Comparison of ENCODE assay signal across 8 cellular contexts in the genomic region with DNA sequence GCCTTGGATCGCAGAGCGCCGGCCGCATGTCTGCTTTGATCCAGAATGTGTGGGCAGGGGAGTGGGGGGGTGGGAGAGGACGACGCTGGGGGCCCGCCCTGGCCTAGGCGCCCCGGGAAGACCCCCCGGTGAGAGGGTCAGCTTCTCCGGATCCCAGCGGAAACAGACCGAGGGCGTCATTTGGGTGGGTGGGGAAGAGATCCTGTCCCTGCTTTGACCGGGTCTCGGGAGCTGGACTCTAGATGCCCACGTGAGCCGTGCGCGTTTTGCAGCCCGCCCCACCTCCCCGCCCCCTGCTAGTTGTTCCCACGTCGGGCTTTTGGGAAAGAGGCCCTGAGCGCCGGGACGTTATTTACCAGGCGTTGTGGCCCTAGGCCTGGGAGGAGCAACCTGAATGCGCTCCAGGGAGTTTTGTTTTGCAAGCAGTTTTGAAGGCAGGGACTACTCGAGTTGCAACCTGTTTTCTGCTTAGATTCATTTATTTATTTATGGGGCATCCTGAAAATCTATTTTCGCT.
A peak's percentile ranks its signal among the peaks of the same experiment; 100 is the strongest.
DNase-seq lines count a peak whose midpoint lies in the region; ATAC-seq and TF ChIP-seq lines count a peak whose summit lies in the region.

No MANE protein-coding gene starts in this region.

- no peaks in the 10 kb centered on the region for H3K9me3 ChIP-seq in mucosa of rectum (ENCODE audit: control insufficient read depth in 2 of 2, low read length in 2 of 2)

- ATAC-seq in GM19467 (IDR thresholded peaks at IDR 0.05; ENCODE audit: unreplicated experiment), result no peak
- no peak for ATAC-seq in HG02571 (IDR thresholded peaks at IDR 0.05; ENCODE audit: unreplicated experiment)
- ATAC-seq in activated CD4-positive, CD25-positive, alpha-beta regulatory T cell treated with anti-CD3 and anti-CD28 coated beads, Interleukin-2, amount 50 U/mL, for 24 hours, result no peak

- peaks cover 5 to 11% of the 10 kb centered on the region in 2 donors for H3K27me3 ChIP-seq in mucosa of rectum (ENCODE audit: control insufficient read depth in 2 of 2, insufficient read depth in 2 of 2, low read length in 2 of 2)

- H3K4me3 ChIP-seq in epithelial cell of esophagus (ENCODE audit: low read length) (peak overlapping the region; percentile 92), mucosa of rectum (ENCODE audit: low read length in 2 of 2) (peak overlapping the region; percentile 81 to 88)

- H3K9ac ChIP-seq in mucosa of rectum (ENCODE audit: low read depth in 1 of 2, low read length in 2 of 2), result peak overlapping the region; percentile 87 to 99

- in situ Hi-C loops in GM13976 (cut with MboI; ENCODE audit: low sequenced_read_pairs, unreplicated experiment), result no loop called here

- DNase-seq in GM13976 (ENCODE audit: low spot score), result peak; percentile 47
- DNase-seq in NCI-H526 (lab: John Stamatoyannopoulos, UW), result peak; percentile 76 to 92
- DNase-seq in epithelial cell of esophagus (ENCODE audit: low read depth), result peak; percentile 87
- no peak for DNase-seq in DMS114 treated with DMSO at 0.1 percent for 48 hours (lab: John Stamatoyannopoulos, UW; ENCODE audit: unreplicated experiment)

- H3K36me3 ChIP-seq in mucosa of rectum (ENCODE audit: control insufficient read depth in 2 of 2, insufficient read depth in 2 of 2, low read length in 2 of 2), result no peaks in the 10 kb centered on the region

- no peak for TF ChIP-seq CTCF in GM13976 (IDR thresholded peaks at IDR 0.05; ENCODE audit: borderline replicate concordance, control extremely low read depth, extremely low read depth, insufficient read depth, missing control alignments)
- TF ChIP-seq CTCF in epithelial cell of esophagus (IDR thresholded peaks at IDR 0.05; ENCODE audit: insufficient read depth, low read depth, low read length, missing control alignments), result no peak

- peaks cover 23% of the 10 kb centered on the region in 2 donors for H3K4me1 ChIP-seq in mucosa of rectum (ENCODE audit: control insufficient read depth in 2 of 2, insufficient read depth in 2 of 2, low read length in 2 of 2)

- H3K27ac ChIP-seq in mucosa of rectum (ENCODE audit: low read depth in 2 of 2, low read length in 2 of 2), result peak overlapping the region; percentile 96 to 98
